ENCODE assay signal across 2 cellular contexts in genomic region chr4:176439611-176440010, GRCh38.
TF ChIP-seq lines count a peak whose summit lies in the region.

No MANE protein-coding gene starts in this region.

TF ChIP-seq in IMR-90, 13 proteins besides CTCF, POLR2A, EP300 and RAD21 (continued from another document):
- TF ChIP-seq MAFK (IDR thresholded peaks at IDR 0.05; ENCODE audit: low read depth, low read length): no peak
- no peak for TF ChIP-seq CHD1 (IDR thresholded peaks at IDR 0.05; ENCODE audit: low read depth, low read length)
- no peak for TF ChIP-seq NFE2L2 (IDR thresholded peaks at IDR 0.05; ENCODE audit: low read depth, low read length)
- TF ChIP-seq RFX5 (IDR thresholded peaks at IDR 0.05; ENCODE audit: low read depth, low read length): no peak
- no peak for TF ChIP-seq FOS (IDR thresholded peaks at IDR 0.05; ENCODE audit: low read depth, low read length)
- TF ChIP-seq, protein P1, sequence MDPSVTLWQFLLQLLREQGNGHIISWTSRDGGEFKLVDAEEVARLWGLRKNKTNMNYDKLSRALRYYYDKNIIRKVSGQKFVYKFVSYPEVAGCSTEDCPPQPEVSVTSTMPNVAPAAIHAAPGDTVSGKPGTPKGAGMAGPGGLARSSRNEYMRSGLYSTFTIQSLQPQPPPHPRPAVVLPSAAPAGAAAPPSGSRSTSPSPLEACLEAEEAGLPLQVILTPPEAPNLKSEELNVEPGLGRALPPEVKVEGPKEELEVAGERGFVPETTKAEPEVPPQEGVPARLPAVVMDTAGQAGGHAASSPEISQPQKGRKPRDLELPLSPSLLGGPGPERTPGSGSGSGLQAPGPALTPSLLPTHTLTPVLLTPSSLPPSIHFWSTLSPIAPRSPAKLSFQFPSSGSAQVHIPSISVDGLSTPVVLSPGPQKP (IDR thresholded peaks at IDR 0.05; ENCODE audit: borderline replicate concordance, low read depth, low read length): no peak
- TF ChIP-seq, protein P2, sequence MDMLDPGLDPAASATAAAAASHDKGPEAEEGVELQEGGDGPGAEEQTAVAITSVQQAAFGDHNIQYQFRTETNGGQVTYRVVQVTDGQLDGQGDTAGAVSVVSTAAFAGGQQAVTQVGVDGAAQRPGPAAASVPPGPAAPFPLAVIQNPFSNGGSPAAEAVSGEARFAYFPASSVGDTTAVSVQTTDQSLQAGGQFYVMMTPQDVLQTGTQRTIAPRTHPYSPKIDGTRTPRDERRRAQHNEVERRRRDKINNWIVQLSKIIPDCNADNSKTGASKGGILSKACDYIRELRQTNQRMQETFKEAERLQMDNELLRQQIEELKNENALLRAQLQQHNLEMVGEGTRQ (IDR thresholded peaks at IDR 0.05; ENCODE audit: low read depth, low read length): no peak

TF ChIP-seq in HEK293T, 16 proteins besides CTCF, POLR2A, EP300 and RAD21 (continued from another document):
- no peak for TF ChIP-seq ELF4 (IDR thresholded peaks at IDR 0.05)
- TF ChIP-seq CTBP1 (IDR thresholded peaks at IDR 0.05; ENCODE audit: borderline replicate concordance): no peak
- TF ChIP-seq SUZ12 (IDR thresholded peaks at IDR 0.05): no peak
- no peak for TF ChIP-seq FOXM1 (IDR thresholded peaks at IDR 0.05; ENCODE audit: borderline replicate concordance)
- no peak for TF ChIP-seq BHLHE40 (IDR thresholded peaks at IDR 0.05; ENCODE audit: borderline replicate concordance)
- TF ChIP-seq TARDBP (IDR thresholded peaks at IDR 0.05): no peak
- no peak for TF ChIP-seq ZNF384 (IDR thresholded peaks at IDR 0.05)
- no peak for TF ChIP-seq HDGF (IDR thresholded peaks at IDR 0.05; ENCODE audit: borderline replicate concordance)
- TF ChIP-seq LEF1 (IDR thresholded peaks at IDR 0.05; ENCODE audit: borderline replicate concordance): no peak
- TF ChIP-seq L3MBTL2 (conservative IDR thresholded peaks at IDR 0.05): no peak
- no peak for TF ChIP-seq NFRKB (IDR thresholded peaks at IDR 0.05)
- TF ChIP-seq FOXA1 (IDR thresholded peaks at IDR 0.05): no peak
- TF ChIP-seq FOXK2 (IDR thresholded peaks at IDR 0.05): no peak
- TF ChIP-seq SP1 (IDR thresholded peaks at IDR 0.05): no peak
- no peak for TF ChIP-seq ARNT (IDR thresholded peaks at IDR 0.05)
